In the genomic region with DNA sequence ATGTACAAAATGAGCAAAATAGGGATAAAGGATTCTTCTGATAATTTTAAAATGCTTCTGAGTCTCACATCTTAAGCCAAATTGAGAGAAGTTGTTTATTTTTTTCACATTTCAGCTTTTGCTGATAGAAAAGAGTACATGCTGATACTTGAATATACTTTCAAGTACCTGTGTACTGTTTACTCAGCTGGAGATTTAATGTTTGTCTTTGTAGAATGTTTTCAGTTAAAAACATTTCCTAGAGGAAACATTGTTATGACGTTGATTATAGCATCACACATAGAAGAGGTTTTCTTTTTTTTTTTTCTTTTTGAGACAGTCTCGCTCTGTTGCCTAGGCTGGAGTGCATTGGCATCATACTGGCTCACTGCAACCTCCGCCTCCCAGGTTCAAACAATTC, we compare ENCODE assay signal across 1 cellular context.
TF ChIP-seq lines count a peak whose summit lies in the region.

No MANE protein-coding gene starts in this region.

TF ChIP-seq in GM12891, 5 proteins besides CTCF, POLR2A, EP300 and RAD21:
- no peak for TF ChIP-seq POLR2AphosphoS5 (IDR thresholded peaks at IDR 0.05; ENCODE audit: low read depth, low read length)
- no peak for TF ChIP-seq SPI1 (IDR thresholded peaks at IDR 0.05; ENCODE audit: low read depth, low read length)
- TF ChIP-seq TAF1 (IDR thresholded peaks at IDR 0.05; ENCODE audit: low read depth, low read length) = no peak
- no peak for TF ChIP-seq POU2F2 (IDR thresholded peaks at IDR 0.05; ENCODE audit: low read depth, low read length)
- TF ChIP-seq PAX5 (IDR thresholded peaks at IDR 0.05; ENCODE audit: insufficient read depth, low read length, severe bottlenecking) = no peak
TF ChIP-seq in GM12891: peak in this region for 0.
